ENCODE assay signal across 21 cellular contexts in the genomic region with DNA sequence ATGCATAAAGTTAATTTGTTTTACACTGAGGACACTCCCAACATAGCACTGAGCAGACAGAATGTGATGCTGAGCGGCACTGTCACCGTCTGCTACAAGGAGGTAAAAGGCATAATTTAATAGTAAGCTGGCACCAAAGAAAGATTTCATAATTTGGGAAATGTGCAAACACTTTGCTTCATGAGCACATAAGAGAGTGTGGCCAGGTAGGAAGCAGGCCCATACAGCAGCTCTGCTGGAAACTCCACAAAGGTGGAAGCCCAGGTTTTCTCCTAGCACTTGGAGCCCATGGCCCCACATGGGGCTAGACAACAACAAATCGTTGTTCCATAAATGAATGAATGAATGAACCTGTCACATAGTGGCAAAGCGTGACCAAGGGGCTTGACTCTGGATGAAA.
"Had no signal": no experiment of that assay in that cellular context is flagged by ENCODE, and none has a peak within 500 bp of the region (broad histone marks: within the 10 kb centered on the region; RNA-seq: fewer than 3 reads in every experiment).

No MANE protein-coding gene starts in this region.

- H3K4me3 ChIP-seq: colonic mucosa, dorsolateral prefrontal cortex, esophagus muscularis mucosa, gastroesophageal sphincter, heart left ventricle, hepatocyte, mucosa of descending colon had no signal

- H3K36me3 ChIP-seq: colonic mucosa, esophagus muscularis mucosa, gastroesophageal sphincter, heart left ventricle had no signal

- ATAC-seq: foreskin keratinocyte, gastroesophageal sphincter, left colon, left lobe of liver, mucosa of descending colon had no signal

- H3K27me3 ChIP-seq: colonic mucosa, dorsolateral prefrontal cortex, esophagus muscularis mucosa, foreskin keratinocyte, gastroesophageal sphincter, heart left ventricle had no signal

- H3K4me3 Mint-ChIP-seq: immature natural killer cell, mesothelial cell of epicardium, naive B cell had no signal

- H3K9me3 ChIP-seq: colonic mucosa, esophagus muscularis mucosa, gastroesophageal sphincter, heart left ventricle, mucosa of descending colon had no signal

- H3K27ac ChIP-seq: colonic mucosa, dorsolateral prefrontal cortex, esophagus muscularis mucosa, foreskin keratinocyte, gastroesophageal sphincter, heart left ventricle, hepatocyte had no signal

- H3K4me1 ChIP-seq: colonic mucosa, foreskin keratinocyte, heart left ventricle had no signal

- H3K36me3 Mint-ChIP-seq: immature natural killer cell, mesothelial cell of epicardium, naive B cell had no signal

- H3K4me1 Mint-ChIP-seq: immature natural killer cell, mesothelial cell of epicardium, naive B cell had no signal

- DNase-seq: colonic mucosa; dermis blood vessel endothelial cell; dorsolateral prefrontal cortex; effector CD4-positive, alpha-beta T cell; effector memory CD4-positive, alpha-beta T cell; foreskin keratinocyte; immature natural killer cell; islet precursor cell; kidney; kidney glomerular epithelial cell; left colon; left ventricle myocardium superior; mesenchymal stem cell; mucosa of descending colon; naive B cell had no signal

- H3K27ac Mint-ChIP-seq: immature natural killer cell, mesothelial cell of epicardium, naive B cell had no signal

- H3K9me3 Mint-ChIP-seq: mesothelial cell of epicardium had no signal
